1 cellular context compared by ENCODE assay signal in the genomic region with DNA sequence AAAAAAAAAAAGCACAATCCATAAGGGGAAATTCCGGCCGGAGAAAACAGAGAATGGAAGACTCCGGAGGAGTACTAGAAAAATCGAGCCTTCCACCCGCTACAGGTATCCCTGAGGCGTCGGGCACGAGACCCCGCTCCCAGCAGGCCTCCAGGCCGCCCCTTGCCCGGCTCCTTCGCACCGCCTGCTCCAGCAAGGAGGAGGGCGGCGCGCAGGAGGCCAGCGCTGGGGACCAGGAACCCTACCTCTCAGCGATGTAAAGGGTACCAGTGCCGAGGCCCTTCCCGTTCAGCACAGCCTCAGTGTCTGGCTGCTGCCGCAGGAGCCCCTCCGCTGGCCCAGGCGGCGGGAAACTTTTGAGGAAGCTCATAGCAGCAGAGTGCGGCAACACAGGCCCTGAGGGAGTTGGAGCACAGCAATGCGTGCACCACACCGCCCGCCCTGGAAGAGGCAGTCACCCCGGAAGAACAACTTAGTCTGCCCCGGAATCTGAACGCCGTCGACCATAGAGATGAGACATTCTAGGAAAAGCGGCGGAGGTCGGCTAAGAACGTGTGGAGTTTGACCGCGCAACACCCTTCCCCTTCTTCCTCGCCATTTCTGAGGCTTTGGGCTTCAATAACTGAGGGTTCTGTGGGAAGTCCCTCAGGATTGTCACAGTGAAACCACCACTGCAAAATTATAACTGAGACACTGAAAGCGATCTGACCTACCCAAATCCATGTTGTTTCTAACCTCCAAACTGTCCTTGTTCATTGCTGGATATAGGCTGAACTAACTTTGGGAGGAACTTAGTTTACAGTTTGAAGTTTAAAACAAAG.
TF ChIP-seq lines count a peak whose summit lies in the region.

TSS of gene CLNS1A (minus strand) at position 450 of the 821 bp plus-strand sequence. CDS start at position 370, 80 bp downstream.

TF ChIP-seq in HEK293, 187 proteins besides CTCF, POLR2A, EP300 and RAD21 (continued from another document and continues in another):
- TF ChIP-seq ZNF449 (tag by site-specific recombination; IDR thresholded peaks at IDR 0.05) (no peak), ZNF843 (tag by site-specific recombination; IDR thresholded peaks at IDR 0.05) (no peak), ZNF561 (tag by site-specific recombination; IDR thresholded peaks at IDR 0.05; ENCODE audit: borderline replicate concordance) (0 out of 2 replicates have a peak, but pooled peaks have one; percentile 41), ZFP41 (tag by site-specific recombination; IDR thresholded peaks at IDR 0.05; ENCODE audit: borderline replicate concordance) (no peak), EGR2 (tag by site-specific recombination; IDR thresholded peaks at IDR 0.05; ENCODE audit: low read depth) (no peak), FEZF1 (tag by site-specific recombination; IDR thresholded peaks at IDR 0.05) (no peak), YY2 (tag by site-specific recombination; IDR thresholded peaks at IDR 0.05) (peak; percentile 56), ZNF140 (tag by site-specific recombination; IDR thresholded peaks at IDR 0.05) (no peak), ZNF521 (tag by site-specific recombination; IDR thresholded peaks at IDR 0.05) (no peak), ZFP3 (tag by site-specific recombination; IDR thresholded peaks at IDR 0.05; ENCODE audit: low read depth) (no peak), ZNF184 (tag by site-specific recombination; IDR thresholded peaks at IDR 0.05) (no peak), ZNF335 (tag by site-specific recombination; conservative IDR thresholded peaks at IDR 0.05) (peak; percentile 66), ZBTB48 (tag by site-specific recombination; IDR thresholded peaks at IDR 0.05) (peak; percentile 61; the same call in 1 of the 2 replicates), ZNF623 (tag by site-specific recombination; IDR thresholded peaks at IDR 0.05) (no peak), KLF16 (tag by site-specific recombination; IDR thresholded peaks at IDR 0.05) (peak; percentile 54; the same call in 1 of the 2 replicates), ZSCAN16 (tag by site-specific recombination; IDR thresholded peaks at IDR 0.05) (no peak), ZNF248 (tag by site-specific recombination; IDR thresholded peaks at IDR 0.05) (no peak), ZNF174 (tag by site-specific recombination; IDR thresholded peaks at IDR 0.05) (no peak), ZNF792 (tag by site-specific recombination; IDR thresholded peaks at IDR 0.05) (no peak), ZNF221 (tag by site-specific recombination; IDR thresholded peaks at IDR 0.05; ENCODE audit: borderline replicate concordance) (no peak), GLI4 (tag by site-specific recombination; IDR thresholded peaks at IDR 0.05) (no peak), ZNF169 (tag by site-specific recombination; IDR thresholded peaks at IDR 0.05) (no peak), ZNF610 (tag by site-specific recombination; IDR thresholded peaks at IDR 0.05; ENCODE audit: borderline replicate concordance) (0 out of 2 replicates have a peak, but pooled peaks have one; percentile 40), ZBTB17 (tag by site-specific recombination; IDR thresholded peaks at IDR 0.05) (peak; percentile 78), SP2 (tag by site-specific recombination; IDR thresholded peaks at IDR 0.05) (peak; percentile 80), ZNF394 (tag by site-specific recombination; IDR thresholded peaks at IDR 0.05; ENCODE audit: borderline replicate concordance) (no peak; the same call in 1 of the 2 replicates), ZNF239 (tag by site-specific recombination; IDR thresholded peaks at IDR 0.05) (no peak), ZNF155 (tag by site-specific recombination; IDR thresholded peaks at IDR 0.05) (no peak), MYNN (tag by site-specific recombination; IDR thresholded peaks at IDR 0.05; ENCODE audit: borderline replicate concordance) (no peak), ZBTB44 (tag by site-specific recombination; IDR thresholded peaks at IDR 0.05) (no peak), KLF10 (tag by site-specific recombination; IDR thresholded peaks at IDR 0.05) (no peak), ZNF530 (tag by site-specific recombination; IDR thresholded peaks at IDR 0.05; ENCODE audit: low read depth) (no peak), ZNF114 (tag by site-specific recombination; IDR thresholded peaks at IDR 0.05) (no peak), ZNF266 (tag by site-specific recombination; IDR thresholded peaks at IDR 0.05; ENCODE audit: low read depth) (no peak), AEBP2 (tag by site-specific recombination; IDR thresholded peaks at IDR 0.05; ENCODE audit: borderline replicate concordance) (no peak), ZNF223 (tag by site-specific recombination; IDR thresholded peaks at IDR 0.05) (no peak), ZEB2 (tag by site-specific recombination; IDR thresholded peaks at IDR 0.05) (peak; percentile 56), ZNF138 (tag by site-specific recombination; IDR thresholded peaks at IDR 0.05; ENCODE audit: borderline replicate concordance) (no peak), ZBTB21 (tag by site-specific recombination; IDR thresholded peaks at IDR 0.05) (no peak), ZNF37A (tag by site-specific recombination; IDR thresholded peaks at IDR 0.05) (no peak), SP3 (tag by site-specific recombination; IDR thresholded peaks at IDR 0.05) (peak; percentile 68), GLIS2 (tag by site-specific recombination; IDR thresholded peaks at IDR 0.05) (peak; percentile 70; the same call in 1 of the 2 replicates), ZNF626 (tag by site-specific recombination; IDR thresholded peaks at IDR 0.05) (no peak), ZNF501 (tag by site-specific recombination; IDR thresholded peaks at IDR 0.05) (peak; percentile 88; the same call in 1 of the 2 replicates), ZSCAN18 (tag by site-specific recombination; IDR thresholded peaks at IDR 0.05) (no peak), SP7 (tag by site-specific recombination; IDR thresholded peaks at IDR 0.05) (peak; percentile 68), ZNF302 (tag by site-specific recombination; IDR thresholded peaks at IDR 0.05; ENCODE audit: low read depth) (no peak), PRDM6 (tag by site-specific recombination; IDR thresholded peaks at IDR 0.05) (no peak), KLF1 (tag by site-specific recombination; IDR thresholded peaks at IDR 0.05) (peak; percentile 21; the same call in 1 of the 2 replicates)
- TF ChIP-seq, protein P1, sequence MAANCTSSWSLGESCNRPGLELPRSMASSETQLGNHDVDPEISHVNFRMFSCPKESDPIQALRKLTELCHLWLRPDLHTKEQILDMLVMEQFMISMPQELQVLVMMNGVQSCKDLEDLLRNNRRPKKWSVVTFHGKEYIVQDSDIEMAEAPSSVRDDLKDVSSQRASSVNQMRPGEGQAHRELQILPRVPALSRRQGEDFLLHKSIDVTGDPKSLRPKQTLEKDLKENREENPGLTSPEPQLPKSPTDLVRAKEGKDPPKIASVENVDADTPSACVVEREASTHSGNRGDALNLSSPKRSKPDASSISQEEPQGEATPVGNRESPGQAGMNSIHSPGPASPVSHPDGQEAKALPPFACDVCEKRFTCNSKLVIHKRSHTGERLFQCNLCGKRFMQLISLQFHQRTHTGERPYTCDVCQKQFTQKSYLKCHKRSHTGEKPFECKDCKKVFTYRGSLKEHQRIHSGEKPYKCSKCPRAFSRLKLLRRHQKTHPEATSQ (tag by site-specific recombination; IDR thresholded peaks at IDR 0.05): no peak
- TF ChIP-seq, protein P2, sequence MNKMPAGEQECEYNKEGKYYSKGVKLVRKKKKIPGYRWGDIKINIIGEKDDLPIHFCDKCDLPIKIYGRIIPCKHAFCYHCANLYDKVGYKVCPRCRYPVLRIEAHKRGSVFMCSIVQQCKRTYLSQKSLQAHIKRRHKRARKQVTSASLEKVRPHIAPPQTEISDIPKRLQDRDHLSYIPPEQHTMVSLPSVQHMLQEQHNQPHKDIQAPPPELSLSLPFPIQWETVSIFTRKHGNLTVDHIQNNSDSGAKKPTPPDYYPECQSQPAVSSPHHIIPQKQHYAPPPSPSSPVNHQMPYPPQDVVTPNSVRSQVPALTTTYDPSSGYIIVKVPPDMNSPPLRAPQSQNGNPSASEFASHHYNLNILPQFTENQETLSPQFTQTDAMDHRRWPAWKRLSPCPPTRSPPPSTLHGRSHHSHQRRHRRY (tag by site-specific recombination; IDR thresholded peaks at IDR 0.05): no peak
- TF ChIP-seq, protein P3, sequence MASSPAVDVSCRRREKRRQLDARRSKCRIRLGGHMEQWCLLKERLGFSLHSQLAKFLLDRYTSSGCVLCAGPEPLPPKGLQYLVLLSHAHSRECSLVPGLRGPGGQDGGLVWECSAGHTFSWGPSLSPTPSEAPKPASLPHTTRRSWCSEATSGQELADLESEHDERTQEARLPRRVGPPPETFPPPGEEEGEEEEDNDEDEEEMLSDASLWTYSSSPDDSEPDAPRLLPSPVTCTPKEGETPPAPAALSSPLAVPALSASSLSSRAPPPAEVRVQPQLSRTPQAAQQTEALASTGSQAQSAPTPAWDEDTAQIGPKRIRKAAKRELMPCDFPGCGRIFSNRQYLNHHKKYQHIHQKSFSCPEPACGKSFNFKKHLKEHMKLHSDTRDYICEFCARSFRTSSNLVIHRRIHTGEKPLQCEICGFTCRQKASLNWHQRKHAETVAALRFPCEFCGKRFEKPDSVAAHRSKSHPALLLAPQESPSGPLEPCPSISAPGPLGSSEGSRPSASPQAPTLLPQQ (tag by site-specific recombination; IDR thresholded peaks at IDR 0.05): peak; percentile 62; the same call in 1 of the 2 replicates
- TF ChIP-seq, protein P4, sequence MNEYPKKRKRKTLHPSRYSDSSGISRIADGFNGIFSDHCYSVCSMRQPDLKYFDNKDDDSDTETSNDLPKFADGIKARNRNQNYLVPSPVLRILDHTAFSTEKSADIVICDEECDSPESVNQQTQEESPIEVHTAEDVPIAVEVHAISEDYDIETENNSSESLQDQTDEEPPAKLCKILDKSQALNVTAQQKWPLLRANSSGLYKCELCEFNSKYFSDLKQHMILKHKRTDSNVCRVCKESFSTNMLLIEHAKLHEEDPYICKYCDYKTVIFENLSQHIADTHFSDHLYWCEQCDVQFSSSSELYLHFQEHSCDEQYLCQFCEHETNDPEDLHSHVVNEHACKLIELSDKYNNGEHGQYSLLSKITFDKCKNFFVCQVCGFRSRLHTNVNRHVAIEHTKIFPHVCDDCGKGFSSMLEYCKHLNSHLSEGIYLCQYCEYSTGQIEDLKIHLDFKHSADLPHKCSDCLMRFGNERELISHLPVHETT (tag by site-specific recombination; IDR thresholded peaks at IDR 0.05): peak; percentile 32; the same call in 1 of the 2 replicates
